Comparison of ENCODE assay signal across 20 cellular contexts in genomic region chr2:190677255-190677654, GRCh38. TPM values are rescaled to one million over a fixed set of nuclear protein-coding genes. Genes with fewer than 3 reads are reported as not detected.
DNase-seq lines count a peak whose midpoint lies in the region; ATAC-seq and TF ChIP-seq lines count a peak whose summit lies in the region.
"Had no signal": no experiment of that assay in that cellular context is flagged by ENCODE, and none has a peak within 500 bp of the region (broad histone marks: within the 10 kb centered on the region; RNA-seq: fewer than 3 reads in every experiment).

No MANE protein-coding gene starts in this region.

- TF ChIP-seq POLR2A in IMR-90 (IDR thresholded peaks at IDR 0.05; ENCODE audit: low read depth, low read length), result no peak

- H3K4me3 ChIP-seq in IMR-90 (ENCODE audit: insufficient read depth, low read depth, low read length) (no peak overlapping the region), fibroblast of villous mesenchyme (ENCODE audit: low read depth, low read length) (no peak overlapping the region), H7 (ENCODE audit: insufficient read depth, low read depth, low read length) (no peak overlapping the region)
- H3K4me3 ChIP-seq: MG63, Peyer's patch had no signal

- H3K4me2 ChIP-seq in IMR-90 (ENCODE audit: low read depth, low read length), result no peak overlapping the region

- peaks cover 5% of the 10 kb centered on the region; the same call in 1 of the 2 replicates for H3K9me1 ChIP-seq in IMR-90 (ENCODE audit: insufficient read depth, low read length)

- no peak overlapping the region for H3K56ac ChIP-seq in IMR-90 (ENCODE audit: extremely low read depth, insufficient read depth, low read length)

- no peak for TF ChIP-seq RAD21 in IMR-90 (IDR thresholded peaks at IDR 0.05; ENCODE audit: low read length)

- no peak overlapping the region for H2BK120ac ChIP-seq in IMR-90 (ENCODE audit: low read depth, low read length)

- H4K20me1 ChIP-seq in IMR-90 (ENCODE audit: insufficient read depth, low read length), result no peaks in the 10 kb centered on the region

- H3K27ac ChIP-seq in CD4-positive, alpha-beta T cell (ENCODE audit: low read depth, low read length), result no peak overlapping the region
- no peak overlapping the region for H3K27ac ChIP-seq in IMR-90 (ENCODE audit: insufficient read depth, low read length)
- no peak overlapping the region for H3K27ac ChIP-seq in caudate nucleus (ENCODE audit: low read depth, low read length)
- H3K27ac ChIP-seq: Peyer's patch had no signal

- no CpG with 5 or more reads among the region's 4 CpGs for WGBS in IMR-90 (ENCODE audit: extremely low coverage in 2 of 2, insufficient read length in 1 of 2), 2 experiments

- no peak for TF ChIP-seq CTCF in CD4-positive, alpha-beta T cell (IDR thresholded peaks at IDR 0.05)
- no peak for TF ChIP-seq CTCF in IMR-90 (conservative IDR thresholded peaks at IDR 0.05; ENCODE audit: low read depth, low read length)
- TF ChIP-seq CTCF in fibroblast of villous mesenchyme (IDR thresholded peaks at IDR 0.05; ENCODE audit: insufficient read depth, low read depth, low read length), result no peak

- no peaks in the 10 kb centered on the region for H3K27me3 ChIP-seq in CD4-positive, alpha-beta T cell (ENCODE audit: control insufficient read depth, insufficient read depth, low read length)
- H3K27me3 ChIP-seq in IMR-90 (ENCODE audit: control insufficient read depth, insufficient read depth, low read length) (no peaks in the 10 kb centered on the region), H7 (ENCODE audit: control insufficient read depth, insufficient read depth, low read length) (no peaks in the 10 kb centered on the region)
- H3K27me3 ChIP-seq: MG63, Peyer's patch had no signal

- H4K8ac ChIP-seq in IMR-90 (ENCODE audit: low read depth in 2 of 2, low read length in 2 of 2), result no peak overlapping the region

- H3K4me1 Mint-ChIP-seq in activated T-cell treated with anti-CD3 and anti-CD28 coated beads, Interleukin-2, amount 50 U/mL, for 72 hours (ENCODE audit: low read depth), result peaks cover 86% of the 10 kb centered on the region
- peaks cover 69% of the 10 kb centered on the region for H3K4me1 Mint-ChIP-seq in CD4-positive, alpha-beta T cell (ENCODE audit: low read depth)

- no peak overlapping the region for H2AK5ac ChIP-seq in IMR-90 (ENCODE audit: low read depth, low read length)

- H3K23ac ChIP-seq in IMR-90 (ENCODE audit: low read depth, low read length), result no peak overlapping the region

- no peak overlapping the region for H2BK5ac ChIP-seq in IMR-90 (ENCODE audit: low read depth, low read length, poor library complexity, severe bottlenecking)

- no peak overlapping the region for H3K18ac ChIP-seq in IMR-90 (ENCODE audit: low read depth, low read length)

- H2AFZ ChIP-seq in IMR-90 (replicated peaks; ENCODE audit: low read length, poor library complexity), result no peak overlapping the region

- no peak overlapping the region for H4K91ac ChIP-seq in IMR-90 (ENCODE audit: insufficient read depth, low read depth, low read length)

- peak overlapping the region in 1 of 2 donors; percentile 45 for H3K4me3 Mint-ChIP-seq in activated T-cell treated with anti-CD3 and anti-CD28 coated beads, Interleukin-2, amount 50 U/mL, for 72 hours
- H3K4me3 Mint-ChIP-seq in CD4-positive, alpha-beta T cell, result no peak overlapping the region

- H3K9ac ChIP-seq in IMR-90 (ENCODE audit: low read depth, low read length), result no peak overlapping the region

- 0 out of 2 replicates have a peak, but pooled peaks cover 2% of the 10 kb centered on the region for H3K4me1 ChIP-seq in IMR-90 (ENCODE audit: control insufficient read depth, insufficient read depth, low read length)

- H3K27ac Mint-ChIP-seq in activated T-cell treated with anti-CD3 and anti-CD28 coated beads, Interleukin-2, amount 50 U/mL, for 72 hours, result peak overlapping the region; percentile 86
- peak overlapping the region; percentile 21 for H3K27ac Mint-ChIP-seq in CD4-positive, alpha-beta T cell

- H3K36me3 Mint-ChIP-seq in activated T-cell treated with anti-CD3 and anti-CD28 coated beads, Interleukin-2, amount 50 U/mL, for 72 hours (ENCODE audit: insufficient read depth in 2 of 2), result peaks cover 12 to 28% of the 10 kb centered on the region in 2 donors
- H3K36me3 Mint-ChIP-seq in CD4-positive, alpha-beta T cell (ENCODE audit: low read depth), result peaks cover 40% of the 10 kb centered on the region

- intact Hi-C loops in CD4-positive, alpha-beta T cell (cut with DNase I, micrococcal nuclease), result no loop called here
- intact Hi-C loops in IMR-90 (cut with micrococcal nuclease), result no loop called here

- no peak overlapping the region for H2BK20ac ChIP-seq in IMR-90 (ENCODE audit: low read depth, low read length)

- H3K79me1 ChIP-seq in IMR-90 (ENCODE audit: low read depth in 1 of 2, low read length in 2 of 2), result peaks cover 10 to 27% of the 10 kb centered on the region in 2 experiments; a peak in 3 of 4 replicates

- H3K9me3 Mint-ChIP-seq in activated T-cell treated with anti-CD3 and anti-CD28 coated beads, Interleukin-2, amount 50 U/mL, for 72 hours, result no peaks in the 10 kb centered on the region
- H3K9me3 Mint-ChIP-seq in CD4-positive, alpha-beta T cell, result no peaks in the 10 kb centered on the region

- H3K36me3 ChIP-seq in IMR-90 (ENCODE audit: control insufficient read depth, insufficient read depth, low read length) (peaks cover 9% of the 10 kb centered on the region), H7 (replicated peaks; ENCODE audit: control insufficient read depth, insufficient read depth, low read length) (no peaks in the 10 kb centered on the region)

- DNase-seq in activated T-cell treated with anti-CD3 and anti-CD28 coated beads, Interleukin-2, amount 50 U/mL, for 72 hours, result no peak
- no peak for DNase-seq in activated T-cell treated with anti-CD3 and anti-CD28 coated beads, Interleukin-2, amount 50 U/mL, for 48 hours
- DNase-seq in CD4-positive, alpha-beta T cell, result no peak
- DNase-seq in IMR-90 (peak; percentile 30), fibroblast of villous mesenchyme (ENCODE audit: low read depth) (peak; percentile 31), H7 (no peak), T-helper 2 cell (no peak), caudate nucleus (lab: John Stamatoyannopoulos, UW) (no peak)
- DNase-seq: AML-193, DMS53, HCEC 1CT, Karpas-422, MG63, NCI-H1092, NCI-H146, NCI-H2081 treated with DMSO at 0.1 percent for 48 hours, NCI-H2227 treated with DMSO at 0.1 percent for 48 hours, NCI-H524 treated with DMSO at 0.1 percent for 48 hours, Peyer's patch had no signal

- H2AK9ac ChIP-seq in IMR-90 (replicated peaks; ENCODE audit: low read depth, low read length, poor library complexity), result no peak overlapping the region

- H3K9me3 ChIP-seq in CD4-positive, alpha-beta T cell (ENCODE audit: control insufficient read depth, low read length), result no peaks in the 10 kb centered on the region
- H3K9me3 ChIP-seq in IMR-90 (ENCODE audit: control insufficient read depth, insufficient read depth, low read length), result no peaks in the 10 kb centered on the region
- H3K9me3 ChIP-seq: MG63, Peyer's patch had no signal

- CTCF ChIA-PET in CD4-positive, alpha-beta T cell (lab: Charles Lee), result interaction anchor here (5.5 kb wide), 1 partner anchor 26 kb away, joined by 30 read pairs; no protein-coding TSS in a partner anchor
- CTCF ChIA-PET in IMR-90 (lab: Yijun Ruan, JAX), result no interaction called here

- in situ Hi-C loops in IMR-90 (cut with MboI; ENCODE audit: low sequenced_read_pairs), result no loop called here

- H3K27me3 Mint-ChIP-seq in activated T-cell treated with anti-CD3 and anti-CD28 coated beads, Interleukin-2, amount 50 U/mL, for 72 hours (ENCODE audit: low read depth), result no peaks in the 10 kb centered on the region
- H3K27me3 Mint-ChIP-seq in CD4-positive, alpha-beta T cell, result no peaks in the 10 kb centered on the region

- no peak overlapping the region for H3K14ac ChIP-seq in IMR-90 (replicated peaks; ENCODE audit: low read depth, low read length)

- POLR2A ChIA-PET in CD4-positive, alpha-beta T cell (lab: Charles Lee), result interaction anchor here (1.4 kb wide), 2 partner anchors 14 to 270 kb away, joined by 3 read pairs; no protein-coding TSS in a partner anchor
- POLR2A ChIA-PET in IMR-90 (lab: Charles Lee; ENCODE audit: unreplicated experiment), result no interaction called here

- H3K4ac ChIP-seq in IMR-90 (ENCODE audit: low read depth, low read length), result no peak overlapping the region

- BruUV-seq in IMR-90 (replicated peaks; lab: Mats Ljungman, UMichigan), result no TSS peak

- no peak for ATAC-seq in activated T-cell treated with anti-CD3 and anti-CD28 coated beads, Interleukin-2, amount 50 U/mL, for 72 hours (replicated peaks in 1 of 2)
- no peak for ATAC-seq in CD4-positive, alpha-beta T cell (ENCODE audit: poor library complexity)
- ATAC-seq in IMR-90 (ENCODE audit: low read depth), result no peak
- ATAC-seq: Right ventricle myocardium inferior had no signal

- H2BK15ac ChIP-seq in IMR-90 (ENCODE audit: low read depth, low read length), result no peak overlapping the region

- dilution Hi-C loops in IMR-90 (cut with HindIII; ENCODE audit: low sequenced_read_pairs, unreplicated experiment), result no loop called here

- H4K5ac ChIP-seq in IMR-90 (ENCODE audit: low read depth, low read length), result no peak overlapping the region

TF ChIP-seq in IMR-90, 13 proteins besides CTCF, POLR2A, EP300 and RAD21 (continues in another document):
- TF ChIP-seq USF2 (IDR thresholded peaks at IDR 0.05; ENCODE audit: low read depth, low read length) (no peak), RFX5 (IDR thresholded peaks at IDR 0.05; ENCODE audit: low read depth, low read length) (no peak), NFE2L2 (IDR thresholded peaks at IDR 0.05; ENCODE audit: low read depth, low read length) (no peak), CEBPB (IDR thresholded peaks at IDR 0.05; ENCODE audit: low read depth, low read length) (no peak), BHLHE40 (IDR thresholded peaks at IDR 0.05; ENCODE audit: low read depth, low read length) (no peak), MXI1 (IDR thresholded peaks at IDR 0.05; ENCODE audit: borderline replicate concordance, low read depth, low read length) (no peak), MAZ (IDR thresholded peaks at IDR 0.05; ENCODE audit: borderline replicate concordance, low read depth, low read length) (no peak)

RNA-seq across cellular contexts. Expression of gene NAB1, which starts 28.4 kb away (rescaled TPM):
- total RNA-seq in activated T-cell treated with anti-CD3 and anti-CD28 coated beads, Interleukin-2, amount 50 U/mL, for 72 hours, result 10 to 100 TPM; 42.8 to 61.3 TPM
- total RNA-seq in CD4-positive, alpha-beta T cell, result 10 to 100 TPM; 20.0 to 21.1 TPM
- 31.2 and 33.6 TPM in 2 replicates for total RNA-seq in IMR-90 (2012; rRNA removed)
- 9.6 and 11.9 TPM in 2 replicates for polyA plus RNA-seq in IMR-90 (2012; rRNA removed)
- polyA plus RNA-seq in IMR-90 (2012; cell fraction: cytosol; rRNA removed), result 4.2 and 5.0 TPM in 2 replicates
- polyA plus RNA-seq in IMR-90 (2012; cell fraction: nucleus; rRNA removed; ENCODE audit: low replicate concordance), result 10.8 and 32.4 TPM in 2 replicates
- total RNA-seq in fibroblast of villous mesenchyme, result 32.2 and 54.8 TPM in 2 replicates
- 25.4 and 32.4 TPM in 2 replicates for total RNA-seq in H7 (2014; rRNA removed; shearing (Covaris generic))

Comparison
In these comparisons a context has a peak if more than half of its experiments do, and no peak if none do; other contexts are left out.
1. DNase-seq: peak in IMR-90 (single experiment) and fibroblast of villous mesenchyme (single experiment); none in activated T-cell treated with anti-CD3 and anti-CD28 coated beads, Interleukin-2, amount 50 U/mL, for 72 hours (0 of 2), activated T-cell treated with anti-CD3 and anti-CD28 coated beads, Interleukin-2, amount 50 U/mL, for 48 hours (0 of 2), CD4-positive, alpha-beta T cell (0 of 10), H7 (single experiment), T-helper 2 cell (0 of 5) and caudate nucleus (0 of 61).